9 cellular contexts compared by ENCODE assay signal in the genomic region with DNA sequence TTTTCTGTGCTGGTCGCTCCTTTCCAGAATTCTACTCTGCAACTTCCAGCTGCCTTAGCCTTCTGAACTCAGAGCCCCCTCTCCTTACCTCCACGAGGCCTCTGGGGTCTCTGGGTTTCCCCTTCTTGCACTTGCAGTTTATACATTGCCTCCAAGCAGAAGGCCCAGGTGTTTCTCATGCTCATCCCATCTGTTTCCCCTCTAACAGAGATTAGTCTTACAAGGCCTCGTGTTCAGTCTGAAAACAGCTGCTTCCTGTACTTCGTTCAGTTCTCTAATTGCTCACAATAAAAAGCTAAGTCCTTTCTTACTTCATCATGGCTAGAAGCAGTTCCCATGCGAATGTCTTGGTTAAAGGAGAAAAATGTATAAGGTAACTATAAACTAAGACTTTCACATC.
DNase-seq lines count a peak whose midpoint lies in the region; ATAC-seq, FAIRE-seq and TF ChIP-seq lines count a peak whose summit lies in the region.
"Had no signal": no experiment of that assay in that cellular context is flagged by ENCODE, and none has a peak within 500 bp of the region (broad histone marks: within the 10 kb centered on the region; RNA-seq: fewer than 3 reads in every experiment).

No MANE protein-coding gene starts in this region.

- no peaks in the 10 kb centered on the region for H3K9me3 ChIP-seq in body of pancreas

- H3K9me3 Mint-ChIP-seq in activated CD8-positive, alpha-beta T cell treated with anti-CD3 and anti-CD28 coated beads, Interleukin-2, amount 10 ng/mL, durations not matched to agents 7 days and 5 days (ENCODE audit: insufficient read depth), result no peaks in the 10 kb centered on the region

- no peak overlapping the region for H3K4me3 ChIP-seq in body of pancreas

- DNase-seq in GM12892 (ENCODE audit: insufficient read length) (no peak), NCI-H82 (lab: John Stamatoyannopoulos, UW) (peak; percentile 93), left kidney (ENCODE audit: low read depth, low spot score) (peak; percentile 39), body of pancreas (no peak)
- no peak for DNase-seq in activated CD8-positive, alpha-beta T cell treated with anti-CD3 and anti-CD28 coated beads, Interleukin-2, amount 10 ng/mL, durations not matched to agents 7 days and 5 days
- DNase-seq: stimulated activated CD4-positive, alpha-beta T cell treated with anti-CD3 and anti-CD28 coated beads, Interleukin-4, amount 100 ng/mL, for 1 hour had no signal

- CTCF ChIA-PET in activated CD8-positive, alpha-beta T cell treated with anti-CD3 and anti-CD28 coated beads, Interleukin-2, amount 10 ng/mL, durations not matched to agents 7 days and 5 days (lab: Charles Lee), result no interaction called here

- POLR2A ChIA-PET in activated CD8-positive, alpha-beta T cell treated with anti-CD3 and anti-CD28 coated beads, Interleukin-2, amount 10 ng/mL, durations not matched to agents 7 days and 5 days (lab: Charles Lee), result no interaction called here

- no peak for TF ChIP-seq POLR2A in GM12892 (IDR thresholded peaks at IDR 0.05; ENCODE audit: low read depth, low read length)
- TF ChIP-seq POLR2A in body of pancreas (IDR thresholded peaks at IDR 0.05), result no peak

- no peak overlapping the region for H3K4me3 Mint-ChIP-seq in activated CD8-positive, alpha-beta T cell treated with anti-CD3 and anti-CD28 coated beads, Interleukin-2, amount 10 ng/mL, durations not matched to agents 7 days and 5 days

- H3K27ac ChIP-seq in body of pancreas, result no peak overlapping the region

- no peak overlapping the region for H3K27ac Mint-ChIP-seq in activated CD8-positive, alpha-beta T cell treated with anti-CD3 and anti-CD28 coated beads, Interleukin-2, amount 10 ng/mL, durations not matched to agents 7 days and 5 days

- H3K36me3 ChIP-seq in body of pancreas (replicated peaks in 1 of 2; ENCODE audit: insufficient read depth in 1 of 2, low read depth in 2 of 2), result no peaks in the 10 kb centered on the region

- H3K36me3 Mint-ChIP-seq in activated CD8-positive, alpha-beta T cell treated with anti-CD3 and anti-CD28 coated beads, Interleukin-2, amount 10 ng/mL, durations not matched to agents 7 days and 5 days (ENCODE audit: low read depth), result no peaks in the 10 kb centered on the region

- intact Hi-C loops in body of pancreas (cut with DNase I), result no loop called here

- FAIRE-seq in GM12892 (lab: Jason Lieb, UNC), result peak; percentile 87

- WGBS in body of pancreas, 2 donors, result 63 to 76% methylated on average over 5 of the region's 5 CpGs

- no peaks in the 10 kb centered on the region for H3K27me3 Mint-ChIP-seq in activated CD8-positive, alpha-beta T cell treated with anti-CD3 and anti-CD28 coated beads, Interleukin-2, amount 10 ng/mL, durations not matched to agents 7 days and 5 days (ENCODE audit: low read depth)

- H3K4me1 ChIP-seq in body of pancreas, result no peaks in the 10 kb centered on the region

- no peaks in the 10 kb centered on the region for H3K27me3 ChIP-seq in body of pancreas

- no peak for TF ChIP-seq CTCF in body of pancreas (IDR thresholded peaks at IDR 0.05)

- peaks cover 4% of the 10 kb centered on the region for H3K4me1 Mint-ChIP-seq in activated CD8-positive, alpha-beta T cell treated with anti-CD3 and anti-CD28 coated beads, Interleukin-2, amount 10 ng/mL, durations not matched to agents 7 days and 5 days (ENCODE audit: low read depth)

- ATAC-seq in HG02610 (IDR thresholded peaks at IDR 0.05; ENCODE audit: unreplicated experiment), result peak; percentile 60
- no peak for ATAC-seq in GM19452 (IDR thresholded peaks at IDR 0.05; ENCODE audit: unreplicated experiment)
- no peak for ATAC-seq in HG03457 (IDR thresholded peaks at IDR 0.05; ENCODE audit: unreplicated experiment)
- ATAC-seq in activated CD8-positive, alpha-beta T cell treated with anti-CD3 and anti-CD28 coated beads, Interleukin-2, amount 10 ng/mL, durations not matched to agents 7 days and 5 days, result no peak
- no peak for ATAC-seq in body of pancreas

Comparison
In these comparisons a context has a peak if more than half of its experiments do, and no peak if none do; other contexts are left out.
1. DNase-seq: peak in NCI-H82 (single experiment) and left kidney (single experiment); none in GM12892 (single experiment), activated CD8-positive, alpha-beta T cell treated with anti-CD3 and anti-CD28 coated beads, Interleukin-2, amount 10 ng/mL, durations not matched to agents 7 days and 5 days (single experiment) and body of pancreas (0 of 4).